In the genomic region with DNA sequence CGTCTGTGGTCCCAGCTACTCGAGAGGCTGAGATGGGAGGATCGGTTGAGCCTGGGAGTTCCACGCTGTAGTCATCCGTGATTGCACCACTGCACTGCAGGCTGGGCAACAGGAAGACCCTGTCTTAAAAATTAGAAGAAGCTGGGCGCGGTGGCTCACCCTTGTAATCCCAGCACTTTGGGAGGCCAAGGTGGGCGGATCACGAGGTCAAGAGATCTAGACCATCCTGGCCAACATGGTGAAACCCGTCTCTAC, we compare ENCODE assay signal across 8 cellular contexts. TPM values are rescaled to one million over a fixed set of nuclear protein-coding genes. Genes with fewer than 3 reads are reported as not detected.
DNase-seq lines count a peak whose midpoint lies in the region; ATAC-seq, FAIRE-seq and TF ChIP-seq lines count a peak whose summit lies in the region.
"Not testable (repeated sequence)": the region's sequence is repeated elsewhere in the genome, so short reads cannot be mapped to it uniquely, and the experiment has no call there.

No MANE protein-coding gene starts in this region.

- not testable (repeated sequence) for ATAC-seq in RWPE2 (ENCODE audit: low read depth)

- peaks cover 60% of the 10 kb centered on the region for H3K36me3 Mint-ChIP-seq in activated naive CD4-positive, alpha-beta T cell treated with anti-CD3 and anti-CD28 coated beads for 36 hours (ENCODE audit: low read depth)

- POLR2A ChIA-PET in AG04450 (lab: Yijun Ruan, JAX) = interaction anchor here (0.6 to 4.9 kb wide), 12 partner anchors 9 to 107 kb away, joined by 3 to 43 read pairs (median 4); a partner anchor contains a TSS

- H3K36me3 ChIP-seq in RWPE2 (ENCODE audit: low read depth) (peaks cover 55% of the 10 kb centered on the region), left ventricle myocardium inferior (peaks cover 42% of the 10 kb centered on the region), mucosa of stomach (ENCODE audit: control insufficient read depth, insufficient read depth, low read length) (peaks cover 22% of the 10 kb centered on the region), small intestine (ENCODE audit: control insufficient read depth in 2 of 2, insufficient read depth in 2 of 2, low read length in 2 of 2) (peaks cover 0 to 16% of the 10 kb centered on the region in 2 donors)

- CTCF ChIA-PET in AG04450 (lab: Charles Lee) = interaction anchor here (0.5 to 5.0 kb wide), 20 partner anchors 10 to 1533 kb away, joined by 3 to 105 read pairs (median 5); a partner anchor contains a TSS
- CTCF ChIA-PET in activated naive CD4-positive, alpha-beta T cell treated with anti-CD3 and anti-CD28 coated beads for 36 hours (lab: Charles Lee) = interaction anchor here (0.7 to 19.6 kb wide), 17 partner anchors 9 to 365 kb away, joined by 3 to 346 read pairs (median 6); a partner anchor contains a TSS

- not testable (repeated sequence) for DNase-seq in AG04450 (ENCODE audit: low read depth, low spot score); HFF-Myc (ENCODE audit: extremely low read depth, low read depth); RWPE2 (ENCODE audit: low spot score); activated naive CD4-positive, alpha-beta T cell treated with anti-CD3 and anti-CD28 coated beads for 36 hours; left ventricle myocardium inferior; small intestine
- peak; percentile 16 for DNase-seq in dermis blood vessel endothelial cell

- H3K27me3 ChIP-seq in AG04450 (ENCODE audit: control insufficient read depth, insufficient read depth, low read length); RWPE2 (ENCODE audit: insufficient read depth, poor library complexity, severe bottlenecking); left ventricle myocardium inferior (ENCODE audit: low read depth); mucosa of stomach (ENCODE audit: control insufficient read depth, insufficient read depth, low read length); small intestine (ENCODE audit: control insufficient read depth in 2 of 2, insufficient read depth in 2 of 2, low read length in 2 of 2): not testable (repeated sequence)

- peak overlapping the region; percentile 98 for H3K4me3 Mint-ChIP-seq in activated naive CD4-positive, alpha-beta T cell treated with anti-CD3 and anti-CD28 coated beads for 36 hours

- FAIRE-seq in small intestine (lab: Jason Lieb, UNC) = not testable (repeated sequence)

- WGBS in small intestine, 3 donors = 5 to 7% (median 6%) methylated on average over 10 of the region's 10 CpGs

- H3K4me3 ChIP-seq in AG04450 (ENCODE audit: low read depth, low read length) = peak overlapping the region; percentile 75
- peak overlapping the region; percentile 98 for H3K4me3 ChIP-seq in HFF-Myc (replicated peaks; ENCODE audit: low read depth, low read length)
- peak overlapping the region; percentile 89 for H3K4me3 ChIP-seq in RWPE2 (ENCODE audit: severe bottlenecking)
- H3K4me3 ChIP-seq in left ventricle myocardium inferior = peak overlapping the region; percentile 95
- peak overlapping the region; percentile 69 for H3K4me3 ChIP-seq in mucosa of stomach (ENCODE audit: low read length)
- peak overlapping the region; percentile 39 to 73 for H3K4me3 ChIP-seq in small intestine (ENCODE audit: low read depth in 1 of 2, low read length in 2 of 2)

- H3K27ac ChIP-seq in AG04450 (ENCODE audit: low read depth, low read length) (peak overlapping the region; percentile 81), RWPE2 (ENCODE audit: poor library complexity, severe bottlenecking) (peak overlapping the region; percentile 96), left ventricle myocardium inferior (replicated peaks) (peak overlapping the region; percentile 98), small intestine (ENCODE audit: low read depth in 1 of 2, low read length in 1 of 2) (peak overlapping the region; percentile 74 to 94)

- H3K9me3 ChIP-seq in AG04450 (ENCODE audit: control insufficient read depth, insufficient read depth, low read length); RWPE2 (ENCODE audit: severe bottlenecking); left ventricle myocardium inferior (replicated peaks); mucosa of stomach (ENCODE audit: control insufficient read depth, low read length); small intestine (ENCODE audit: control insufficient read depth, low read depth): not testable (repeated sequence)

- H3K27me3 Mint-ChIP-seq in activated naive CD4-positive, alpha-beta T cell treated with anti-CD3 and anti-CD28 coated beads for 36 hours (ENCODE audit: low read depth) = not testable (repeated sequence)

- peak overlapping the region; percentile 97 for H3K27ac Mint-ChIP-seq in activated naive CD4-positive, alpha-beta T cell treated with anti-CD3 and anti-CD28 coated beads for 36 hours

- intact Hi-C loops in activated naive CD4-positive, alpha-beta T cell treated with anti-CD3 and anti-CD28 coated beads for 36 hours (cut with micrococcal nuclease) = loop anchor here (5.0 kb wide), 1 partner anchor 510 kb away; a partner anchor contains a TSS
- intact Hi-C loops in left ventricle myocardium inferior (cut with micrococcal nuclease) = loop anchor here (2.0 kb wide), 1 partner anchor 43 kb away; no protein-coding TSS in a partner anchor

- peaks cover 19% of the 10 kb centered on the region for H3K4me1 ChIP-seq in RWPE2 (ENCODE audit: insufficient read depth, poor library complexity, severe bottlenecking)
- H3K4me1 ChIP-seq in left ventricle myocardium inferior = peaks cover 86% of the 10 kb centered on the region
- peaks cover 25% of the 10 kb centered on the region for H3K4me1 ChIP-seq in mucosa of stomach (ENCODE audit: control insufficient read depth, insufficient read depth, low read length)
- not testable (repeated sequence) for H3K4me1 ChIP-seq in small intestine (ENCODE audit: control insufficient read depth in 2 of 2, insufficient read depth in 1 of 2, low read depth in 1 of 2, low read length in 1 of 2)

- TF ChIP-seq CTCF in AG04450 (IDR thresholded peaks at IDR 0.05; ENCODE audit: low read depth, low read length); HFF-Myc (IDR thresholded peaks at IDR 0.05; ENCODE audit: low read depth, low read length, missing control alignments); RWPE2 (IDR thresholded peaks at IDR 0.05; ENCODE audit: poor library complexity, severe bottlenecking); left ventricle myocardium inferior (IDR thresholded peaks at IDR 0.05; ENCODE audit: borderline replicate concordance): not testable (repeated sequence)

- H3K9me3 Mint-ChIP-seq in activated naive CD4-positive, alpha-beta T cell treated with anti-CD3 and anti-CD28 coated beads for 36 hours = not testable (repeated sequence)

- peaks cover 46% of the 10 kb centered on the region for H3K4me1 Mint-ChIP-seq in activated naive CD4-positive, alpha-beta T cell treated with anti-CD3 and anti-CD28 coated beads for 36 hours (ENCODE audit: low read depth)

- peak overlapping the region; percentile 72 for H3K9ac ChIP-seq in mucosa of stomach (ENCODE audit: low read length)

RNA-seq across cellular contexts. Expression of a gene that starts 1.8 kb away (rescaled TPM):
- polyA plus RNA-seq in AG04450 (2011; rRNA removed) = 1,457 and 1,715 TPM in 2 replicates
- polyA minus RNA-seq in AG04450 (2011; rRNA and poly(A)+ RNA removed) = 1,694 and 2,026 TPM in 2 replicates
- total RNA-seq in activated naive CD4-positive, alpha-beta T cell treated with anti-CD3 and anti-CD28 coated beads for 36 hours = 1,000 to 10,000 TPM; 1,781 to 1,838 TPM
- 301 and 692 TPM in 2 replicates for total RNA-seq in dermis blood vessel endothelial cell
- total RNA-seq in left ventricle myocardium inferior = 187 TPM
- polyA plus RNA-seq in small intestine = 100 to 1,000 TPM in 1 of 3 donors, 10 to 100 TPM in 2; 47.0 to 306 (median 70.5) TPM

RNA-seq across cellular contexts. Expression of a gene that starts 4.9 kb away (rescaled TPM):
- polyA plus RNA-seq in AG04450 (2011; rRNA removed) (4.1 and 6.8 TPM in 2 replicates), small intestine (10 to 100 TPM in 1 of 3 donors, 1 to 10 TPM in 2; 1.8 to 12.1 (median 3.2) TPM)
- 9.0 and 9.5 TPM in 2 replicates for polyA minus RNA-seq in AG04450 (2011; rRNA and poly(A)+ RNA removed)
- total RNA-seq in activated naive CD4-positive, alpha-beta T cell treated with anti-CD3 and anti-CD28 coated beads for 36 hours = 10 to 100 TPM; 84.1 to 84.8 TPM
- total RNA-seq in dermis blood vessel endothelial cell (6.3 and 12.5 TPM in 2 replicates), left ventricle myocardium inferior (14.1 TPM)

RNA-seq across cellular contexts. Expression of a gene that starts 20.5 kb away (rescaled TPM):
- polyA plus RNA-seq in AG04450 (2011; rRNA removed) (155 and 156 TPM in 2 replicates), small intestine (100 to 1,000 TPM; 134 to 166 (median 153) TPM)
- 96.0 and 99.8 TPM in 2 replicates for polyA minus RNA-seq in AG04450 (2011; rRNA and poly(A)+ RNA removed)
- total RNA-seq in activated naive CD4-positive, alpha-beta T cell treated with anti-CD3 and anti-CD28 coated beads for 36 hours = 100 to 1,000 TPM; 162 to 173 TPM
- total RNA-seq in dermis blood vessel endothelial cell (71.5 and 124 TPM in 2 replicates), left ventricle myocardium inferior (223 TPM)

RNA-seq across cellular contexts. Expression of a gene that starts 22.4 kb away (rescaled TPM):
- polyA plus RNA-seq in AG04450 (2011; rRNA removed) (85.2 and 98.7 TPM in 2 replicates), small intestine (10 to 100 TPM; 13.6 to 69.5 (median 15.7) TPM)
- polyA minus RNA-seq in AG04450 (2011; rRNA and poly(A)+ RNA removed) = 59.6 and 80.4 TPM in 2 replicates
- 10 to 100 TPM; 32.2 to 34.0 TPM for total RNA-seq in activated naive CD4-positive, alpha-beta T cell treated with anti-CD3 and anti-CD28 coated beads for 36 hours
- total RNA-seq in dermis blood vessel endothelial cell (74.4 and 134 TPM in 2 replicates), left ventricle myocardium inferior (41.4 TPM)

RNA-seq across cellular contexts. Expression of a gene that starts 31.2 kb away (rescaled TPM):
- polyA plus RNA-seq in AG04450 (2011; rRNA removed) = 14.6 and 17.4 TPM in 2 replicates
- 11.0 and 15.0 TPM in 2 replicates for polyA minus RNA-seq in AG04450 (2011; rRNA and poly(A)+ RNA removed)
- total RNA-seq in activated naive CD4-positive, alpha-beta T cell treated with anti-CD3 and anti-CD28 coated beads for 36 hours = 10 to 100 TPM; 31.0 to 32.0 TPM
- 3.1 and 4.6 TPM in 2 replicates for total RNA-seq in dermis blood vessel endothelial cell
- 3.7 TPM for total RNA-seq in left ventricle myocardium inferior
- polyA plus RNA-seq in small intestine = 10 to 100 TPM in 1 of 3 donors, 1 to 10 TPM in 2; 1.1 to 14.2 (median 2.7) TPM
